Comparison of ENCODE assay signal across 1 cellular context in genomic region chr12:8026282-8026637, GRCh38.
TF ChIP-seq lines count a peak whose summit lies in the region.

No MANE protein-coding gene starts in this region.

TF ChIP-seq in K562, 482 proteins besides CTCF, POLR2A, EP300 and RAD21 (continued from another document and continues in another):
- TF ChIP-seq HBP1 (CRISPR knock-in tag; IDR thresholded peaks at IDR 0.05) (no peak), ZBTB12 (CRISPR knock-in tag; IDR thresholded peaks at IDR 0.05) (no peak), SAFB (IDR thresholded peaks at IDR 0.05; ENCODE audit: borderline replicate concordance, low read depth, low read length) (no peak), ZNF766 (CRISPR knock-in tag; conservative IDR thresholded peaks at IDR 0.05) (peak; percentile 69), ZNF175 (CRISPR knock-in tag; IDR thresholded peaks at IDR 0.05; ENCODE audit: low read depth) (no peak), PYGO2 (tag; IDR thresholded peaks at IDR 0.05) (no peak), ZNF277 (CRISPR knock-in tag; IDR thresholded peaks at IDR 0.05; ENCODE audit: borderline replicate concordance) (no peak), POLR2AphosphoS5 (IDR thresholded peaks at IDR 0.05; ENCODE audit: control insufficient read depth, insufficient read depth, low read depth, low read length) (no peak; the same call in 1 of the 2 replicates), STAT6 (CRISPR knock-in tag; IDR thresholded peaks at IDR 0.05) (no peak), ZNF780A (CRISPR knock-in tag; IDR thresholded peaks at IDR 0.05) (no peak), IRF1 (CRISPR knock-in tag; IDR thresholded peaks at IDR 0.05; ENCODE audit: borderline replicate concordance) (no peak), KDM5B (IDR thresholded peaks at IDR 0.05; ENCODE audit: insufficient replicate concordance, low read depth, low read length) (no peak), KAT8 (IDR thresholded peaks at IDR 0.05; ENCODE audit: low read depth) (no peak), TAF9B (IDR thresholded peaks at IDR 0.05; ENCODE audit: partially characterized antibody) (peak; percentile 46), POLR2H (tag; IDR thresholded peaks at IDR 0.05; ENCODE audit: low read depth) (peak; percentile 84), ZNF75A (CRISPR knock-in tag; IDR thresholded peaks at IDR 0.05) (no peak), NCOA4 (IDR thresholded peaks at IDR 0.05; ENCODE audit: partially characterized antibody) (no peak), ZBTB33 (CRISPR knock-in tag; IDR thresholded peaks at IDR 0.05) (no peak), KAT2B (IDR thresholded peaks at IDR 0.05; ENCODE audit: low read depth, low read length) (no peak), SIRT6 (IDR thresholded peaks at IDR 0.05; ENCODE audit: low read depth, low read length) (no peak), ILF3 (IDR thresholded peaks at IDR 0.05; ENCODE audit: borderline replicate concordance) (no peak), XRCC3 (IDR thresholded peaks at IDR 0.05) (no peak), ASH1L (IDR thresholded peaks at IDR 0.05; ENCODE audit: borderline replicate concordance, low read depth, partially characterized antibody) (no peak), KAT7 (CRISPR knock-in tag; IDR thresholded peaks at IDR 0.05; ENCODE audit: borderline replicate concordance) (no peak), RCOR1 (IDR thresholded peaks at IDR 0.05; ENCODE audit: borderline replicate concordance in 1 of 2, low read depth in 2 of 2, low read length in 2 of 2) (no peak), MTA2 (IDR thresholded peaks at IDR 0.05; ENCODE audit: low read depth) (no peak), GABPA (tag; conservative IDR thresholded peaks at IDR 0.05; ENCODE audit: low read depth) (peak; percentile 89; the same call in 1 of the 2 replicates), E2F1 (CRISPR knock-in tag; IDR thresholded peaks at IDR 0.05) (no peak), FOXM1 (IDR thresholded peaks at IDR 0.05; ENCODE audit: low read depth) (no peak), FOXM1 (CRISPR knock-in tag; IDR thresholded peaks at IDR 0.05; ENCODE audit: low read depth) (no peak), ZC3H4 (CRISPR knock-in tag; IDR thresholded peaks at IDR 0.05; ENCODE audit: borderline replicate concordance) (no peak), ZNF12 (CRISPR knock-in tag; IDR thresholded peaks at IDR 0.05) (no peak), ZNF408 (CRISPR knock-in tag; IDR thresholded peaks at IDR 0.05; ENCODE audit: low read depth) (no peak), MNT (conservative IDR thresholded peaks at IDR 0.05) (no peak), ZBTB40 (IDR thresholded peaks at IDR 0.05) (peak; percentile 80), ZBTB40 (CRISPR knock-in tag; IDR thresholded peaks at IDR 0.05) (no peak)
